In genomic region chr2:19848029-19848750, GRCh38 we compare ENCODE assay signal across 33 cellular contexts.
"Had no signal": no experiment of that assay in that cellular context is flagged by ENCODE, and none has a peak within 500 bp of the region (broad histone marks: within the 10 kb centered on the region; RNA-seq: fewer than 3 reads in every experiment).

No MANE protein-coding gene starts in this region.

- H3K4me1 ChIP-seq: Peyer's patch had no signal

- H3K36me3 Mint-ChIP-seq: activated naive CD8-positive, alpha-beta T cell treated with anti-CD3 and anti-CD28 coated beads for 36 hours had no signal

- H3K27me3 ChIP-seq: brain microvascular endothelial cell, MG63, Peyer's patch, SJSA1 had no signal

- H3K4me3 Mint-ChIP-seq: activated CD4-positive, alpha-beta T cell treated with anti-CD3 and anti-CD28 coated beads, Interleukin-2, amount 10 ng/mL, durations not matched to agents 24 days and 14 days; activated CD8-positive, alpha-beta T cell treated with anti-CD3 and anti-CD28 coated beads for 36 hours; activated naive CD8-positive, alpha-beta T cell treated with anti-CD3 and anti-CD28 coated beads for 36 hours; T-helper 1 cell treated with Interleukin-12 subunit alpha and Interleukin-12 subunit beta and Interleukin-4 antibody, amounts not matched to agents 30 μg/mL and 1 μg/mL, for 36 hours; T-helper 2 cell treated with Interferon-gamma antibody and Interleukin-4, amounts not matched to agents 5 μg/mL and 100 μg/mL, for 36 hours had no signal

- H3K9ac ChIP-seq: SK-N-SH had no signal

- H3K4me2 ChIP-seq: SK-N-SH had no signal

- H3K9me3 ChIP-seq: MG63, Peyer's patch, SJSA1, SK-N-SH had no signal

- H3K36me3 ChIP-seq: brain microvascular endothelial cell, MG63, Peyer's patch, SJSA1 had no signal

- ATAC-seq: activated CD8-positive, alpha-beta T cell treated with anti-CD3 and anti-CD28 coated beads for 36 hours; PC-3 had no signal

- H3K27ac ChIP-seq: brain microvascular endothelial cell, Peyer's patch, SJSA1 had no signal

- H3K4me1 Mint-ChIP-seq: activated CD4-positive, alpha-beta T cell treated with anti-CD3 and anti-CD28 coated beads, Interleukin-2, amount 10 ng/mL, durations not matched to agents 24 days and 14 days; activated naive CD8-positive, alpha-beta T cell treated with anti-CD3 and anti-CD28 coated beads for 36 hours had no signal

- H3K9me3 Mint-ChIP-seq: activated CD8-positive, alpha-beta T cell treated with anti-CD3 and anti-CD28 coated beads for 36 hours; T-helper 1 cell treated with Interleukin-12 subunit alpha and Interleukin-12 subunit beta and Interleukin-4 antibody, amounts not matched to agents 30 μg/mL and 1 μg/mL, for 36 hours; T-helper 2 cell treated with Interferon-gamma antibody and Interleukin-4, amounts not matched to agents 5 μg/mL and 100 μg/mL, for 36 hours had no signal

- H3K4me3 ChIP-seq: MG63, Peyer's patch, SJSA1 had no signal

- DNase-seq: activated CD4-positive, alpha-beta T cell treated with anti-CD3 and anti-CD28 coated beads, Interleukin-2, amount 10 ng/mL, durations not matched to agents 24 days and 14 days; activated CD4-positive, alpha-beta T cell treated with anti-CD3 and anti-CD28 coated beads, Interleukin-2, amount 50 U/mL, for 4 hours; activated CD8-positive, alpha-beta T cell treated with anti-CD3 and anti-CD28 coated beads for 36 hours; activated effector memory CD4-positive, alpha-beta T cell treated with Interleukin-2 at 50 U/mL for 16 hours; activated naive CD4-positive, alpha-beta T cell; activated naive CD4-positive, alpha-beta T cell treated with anti-CD3 and anti-CD28 coated beads, Interleukin-2, amount 50 U/mL, for 16 hours; activated naive CD8-positive, alpha-beta T cell treated with anti-CD3 and anti-CD28 coated beads for 36 hours; activated T-cell treated with anti-CD3 and anti-CD28 coated beads for 4 hours; activated T-cell treated with anti-CD3 and anti-CD28 coated beads, Interleukin-2, amount 50 U/mL, for 48 hours; amniotic stem cell; aorta; brain microvascular endothelial cell; Kasumi-1; KG1; MG63; NCI-H1048; NCI-H1105 treated with DMSO at 0.1 percent for 48 hours; NCI-H1436; NCI-H1694; NCI-H1930; NCI-H2081 treated with DMSO at 0.1 percent for 48 hours; NCI-H510A; NCI-H526; NCI-H748 treated with DMSO at 0.1 percent for 48 hours; NK-92 treated with Interleukin-12 subunit alpha and Interleukin-12 subunit beta, amount 100 ng/mL, for 24 hours; PC-3; Peyer's patch; RPMI8226; SHP77 treated with DMSO at 0.1 percent for 48 hours; SK-N-SH had no signal

- H3K27ac Mint-ChIP-seq: activated CD4-positive, alpha-beta T cell treated with anti-CD3 and anti-CD28 coated beads, Interleukin-2, amount 10 ng/mL, durations not matched to agents 24 days and 14 days; activated CD8-positive, alpha-beta T cell treated with anti-CD3 and anti-CD28 coated beads for 36 hours; activated naive CD8-positive, alpha-beta T cell treated with anti-CD3 and anti-CD28 coated beads for 36 hours; T-helper 1 cell treated with Interleukin-12 subunit alpha and Interleukin-12 subunit beta and Interleukin-4 antibody, amounts not matched to agents 30 μg/mL and 1 μg/mL, for 36 hours; T-helper 2 cell treated with Interferon-gamma antibody and Interleukin-4, amounts not matched to agents 5 μg/mL and 100 μg/mL, for 36 hours had no signal
